In genomic region chr19:35213678-35214632, GRCh38 we compare ENCODE assay signal across 9 cellular contexts. TPM values are rescaled to one million over a fixed set of nuclear protein-coding genes. Genes with fewer than 3 reads are reported as not detected.
DNase-seq lines count a peak whose midpoint lies in the region; ATAC-seq and TF ChIP-seq lines count a peak whose summit lies in the region.
"Had no signal": no experiment of that assay in that cellular context is flagged by ENCODE, and none has a peak within 500 bp of the region (broad histone marks: within the 10 kb centered on the region; RNA-seq: fewer than 3 reads in every experiment).

No MANE protein-coding gene starts in this region.

- WGBS in testis, 2 donors: 36 to 44% methylated on average over 17 to 21 of the region's 21 CpGs

- peak overlapping the region; percentile 23 for H3K4me3 Mint-ChIP-seq in dendritic cell treated with granulocyte-macrophage colony-stimulating factor and Interleukin-4, amounts not matched to agents 40 ng/mL and 50 ng/mL, for 4 days
- H3K4me3 Mint-ChIP-seq in natural killer cell: peak overlapping the region; percentile 38
- H3K4me3 Mint-ChIP-seq: brain had no signal

- intact Hi-C loops in dendritic cell treated with granulocyte-macrophage colony-stimulating factor and Interleukin-4, amounts not matched to agents 40 ng/mL and 50 ng/mL, for 4 days (cut with micrococcal nuclease): loop anchor here (10.0 kb wide), 1 partner anchor 51 kb away; the partner anchor contains the start of gene USF2
- intact Hi-C loops in natural killer cell (cut with micrococcal nuclease): loop anchor here (5.0 kb wide), 3 partner anchors 72 to 333 kb away; partner anchors contain the start of genes FXYD7 and TMEM147
- intact Hi-C loops in testis (cut with DNase I; ENCODE audit: low total_unique reads): no loop called here

- TF ChIP-seq POLR2A in testis (IDR thresholded peaks at IDR 0.05): no peak

- no peaks in the 10 kb centered on the region for H3K36me3 Mint-ChIP-seq in dendritic cell treated with granulocyte-macrophage colony-stimulating factor and Interleukin-4, amounts not matched to agents 40 ng/mL and 50 ng/mL, for 4 days (ENCODE audit: low read depth)
- no peaks in the 10 kb centered on the region for H3K36me3 Mint-ChIP-seq in natural killer cell
- H3K36me3 Mint-ChIP-seq: brain had no signal

- peaks cover 61% of the 10 kb centered on the region for H3K4me1 Mint-ChIP-seq in dendritic cell treated with granulocyte-macrophage colony-stimulating factor and Interleukin-4, amounts not matched to agents 40 ng/mL and 50 ng/mL, for 4 days (ENCODE audit: low read depth)
- peaks cover 55 to 62% of the 10 kb centered on the region in 2 donors for H3K4me1 Mint-ChIP-seq in natural killer cell

- H3K4me3 ChIP-seq in testis: no peak overlapping the region

- H3K27ac ChIP-seq in testis: peak overlapping the region; percentile 63 to 73

- no peaks in the 10 kb centered on the region for H3K27me3 Mint-ChIP-seq in dendritic cell treated with granulocyte-macrophage colony-stimulating factor and Interleukin-4, amounts not matched to agents 40 ng/mL and 50 ng/mL, for 4 days
- H3K27me3 Mint-ChIP-seq in natural killer cell (ENCODE audit: low read depth in 2 of 2): no peaks in the 10 kb centered on the region

- peak; percentile 77 for DNase-seq in GDM1 (lab: John Stamatoyannopoulos, UW)
- peak; percentile 100 for DNase-seq in NCI-H2227 (lab: John Stamatoyannopoulos, UW; ENCODE audit: unreplicated experiment)
- peak; percentile 84 for DNase-seq in activated CD4-positive, alpha-beta T cell treated with anti-CD3 and anti-CD28 coated beads for 48 hours
- peak; percentile 71 for DNase-seq in natural killer cell
- peak; percentile 89 for DNase-seq in testis
- DNase-seq in ecto neural progenitor cell (ENCODE audit: low spot score): no peak

- no peak for TF ChIP-seq CTCF in natural killer cell (IDR thresholded peaks at IDR 0.05)
- no peak for TF ChIP-seq CTCF in testis (IDR thresholded peaks at IDR 0.05)

- H3K27me3 ChIP-seq in testis: no peaks in the 10 kb centered on the region

- no peaks in the 10 kb centered on the region for H3K9me3 ChIP-seq in testis

- peaks cover 15% of the 10 kb centered on the region for H3K4me1 ChIP-seq in testis

- peak overlapping the region; percentile 76 for H3K27ac Mint-ChIP-seq in dendritic cell treated with granulocyte-macrophage colony-stimulating factor and Interleukin-4, amounts not matched to agents 40 ng/mL and 50 ng/mL, for 4 days
- peak overlapping the region; percentile 95 to 96 for H3K27ac Mint-ChIP-seq in natural killer cell

- H3K36me3 ChIP-seq in testis (ENCODE audit: low read depth, missing control alignments): no peaks in the 10 kb centered on the region

- peaks cover under 1% of the 10 kb centered on the region for H3K9me3 Mint-ChIP-seq in dendritic cell treated with granulocyte-macrophage colony-stimulating factor and Interleukin-4, amounts not matched to agents 40 ng/mL and 50 ng/mL, for 4 days
- no peaks in the 10 kb centered on the region for H3K9me3 Mint-ChIP-seq in natural killer cell

- peak; percentile 55 for ATAC-seq in HG02943 (IDR thresholded peaks at IDR 0.05; ENCODE audit: low read depth, unreplicated experiment)
- ATAC-seq in natural killer cell: peak; percentile 46 to 61 (median 55)

RNA-seq across cellular contexts. Expression of gene FAM187B, which starts 14.6 kb away (rescaled TPM):
- not detected for total RNA-seq in natural killer cell
- 100 to 1,000 TPM in 1 of 2 donors, 10 to 100 TPM in 1; 18.4 to 105 TPM for total RNA-seq in testis
- polyA plus RNA-seq in testis (ENCODE audit: insufficient read depth, low read depth, low replicate concordance): 79.2 TPM

RNA-seq across cellular contexts. Expression of gene LSR, which starts 34.8 kb away (rescaled TPM):
- total RNA-seq in natural killer cell (1 to 10 TPM; 3.4 to 6.9 (median 6.7) TPM), testis (100 to 1,000 TPM; 154 to 195 TPM)
- 85.7 TPM for polyA plus RNA-seq in testis (ENCODE audit: insufficient read depth, low read depth, low replicate concordance)

RNA-seq across cellular contexts. Expression of gene USF2, which starts 54.8 kb away (rescaled TPM):
- total RNA-seq in natural killer cell (100 to 1,000 TPM; 243 to 253 (median 250) TPM), testis (100 to 1,000 TPM; 105 to 123 TPM)
- polyA plus RNA-seq in testis (ENCODE audit: insufficient read depth, low read depth, low replicate concordance): 83.1 TPM

RNA-seq across cellular contexts. Expression of gene FXYD5, which starts 59.4 kb away (rescaled TPM):
- total RNA-seq in natural killer cell (100 to 1,000 TPM; 226 to 270 (median 231) TPM), testis (10 to 100 TPM in 1 of 2 donors, 1 to 10 TPM in 1; 5.7 to 17.5 TPM)
- 38.1 TPM for polyA plus RNA-seq in testis (ENCODE audit: insufficient read depth, low read depth, low replicate concordance)

Comparison
In these comparisons a context has a peak if more than half of its experiments do, and no peak if none do; other contexts are left out.
1. RNA of gene FAM187B, which starts 14.6 kb away (total RNA-seq): 18.4 to 105 TPM in testis; not detected in natural killer cell; every median in the first group is over 10 times any median in the second.
2. RNA of gene LSR, which starts 34.8 kb away (total RNA-seq): 154 to 195 TPM in testis; 3.4 to 6.9 TPM in natural killer cell; every median in the first group is over 10 times any median in the second.